ENCODE assay signal across 21 cellular contexts in genomic region chr16:88078111-88078775, GRCh38.
DNase-seq lines count a peak whose midpoint lies in the region; FAIRE-seq and TF ChIP-seq lines count a peak whose summit lies in the region.
"Had no signal": no experiment of that assay in that cellular context is flagged by ENCODE, and none has a peak within 500 bp of the region (broad histone marks: within the 10 kb centered on the region; RNA-seq: fewer than 3 reads in every experiment).

No MANE protein-coding gene starts in this region.

- FAIRE-seq in urothelium cell line (lab: Jason Lieb, UNC): peak; percentile 58
- no peak for FAIRE-seq in GM19239 (lab: Jason Lieb, UNC)
- no peak for FAIRE-seq in D721Med (lab: Jason Lieb, UNC)
- FAIRE-seq: keratinocyte had no signal

- no peak for TF ChIP-seq CTCF in D721Med (IDR thresholded peaks at IDR 0.05; ENCODE audit: insufficient read depth, missing control alignments)

- DNase-seq in NCI-H2171 treated with DMSO at 0.1 percent for 48 hours (lab: John Stamatoyannopoulos, UW) (peak; percentile 6), NCI-H2171 (lab: John Stamatoyannopoulos, UW) (no peak), cerebellum (ENCODE audit: low spot score) (peak; percentile 76), myocyte (ENCODE audit: low read depth) (peak; percentile 41), urothelium cell line (ENCODE audit: low spot score) (no peak), GM19239 (ENCODE audit: insufficient read length, low spot score) (no peak), D721Med (ENCODE audit: insufficient read length, low spot score) (no peak)
- no peak for DNase-seq in activated CD4-positive, CD25-positive, alpha-beta regulatory T cell treated with anti-CD3 and anti-CD28 coated beads, Interleukin-2, amount 50 U/mL, for 72 hours
- DNase-seq: 8988T; activated CD4-positive, alpha-beta T cell treated with anti-CD3 and anti-CD28 coated beads, Interleukin-2, amount 10 ng/mL, durations not matched to agents 24 days and 14 days; activated gamma-delta T cell; activated T-cell treated with anti-CD3 and anti-CD28 coated beads, Interleukin-2, amount 50 U/mL, for 1 hour; DMS53; GF-D8; NCI-H146; NCI-H2107; RPMI8226; stimulated activated CD4-positive, alpha-beta T cell treated with anti-CD3 and anti-CD28 coated beads, Interleukin-2, amount 100 ng/mL, for 48 hours; T-helper 2 cell; upper lobe of right lung had no signal

Comparison
In these comparisons a context has a peak if more than half of its experiments do, and no peak if none do; other contexts are left out.
1. DNase-seq: peak in NCI-H2171 treated with DMSO at 0.1 percent for 48 hours (single experiment), cerebellum (single experiment) and myocyte (single experiment); none in NCI-H2171 (single experiment), urothelium cell line (single experiment), activated CD4-positive, CD25-positive, alpha-beta regulatory T cell treated with anti-CD3 and anti-CD28 coated beads, Interleukin-2, amount 50 U/mL, for 72 hours (single experiment), GM19239 (single experiment) and D721Med (single experiment).